ENCODE assay signal across 21 cellular contexts in the genomic region with DNA sequence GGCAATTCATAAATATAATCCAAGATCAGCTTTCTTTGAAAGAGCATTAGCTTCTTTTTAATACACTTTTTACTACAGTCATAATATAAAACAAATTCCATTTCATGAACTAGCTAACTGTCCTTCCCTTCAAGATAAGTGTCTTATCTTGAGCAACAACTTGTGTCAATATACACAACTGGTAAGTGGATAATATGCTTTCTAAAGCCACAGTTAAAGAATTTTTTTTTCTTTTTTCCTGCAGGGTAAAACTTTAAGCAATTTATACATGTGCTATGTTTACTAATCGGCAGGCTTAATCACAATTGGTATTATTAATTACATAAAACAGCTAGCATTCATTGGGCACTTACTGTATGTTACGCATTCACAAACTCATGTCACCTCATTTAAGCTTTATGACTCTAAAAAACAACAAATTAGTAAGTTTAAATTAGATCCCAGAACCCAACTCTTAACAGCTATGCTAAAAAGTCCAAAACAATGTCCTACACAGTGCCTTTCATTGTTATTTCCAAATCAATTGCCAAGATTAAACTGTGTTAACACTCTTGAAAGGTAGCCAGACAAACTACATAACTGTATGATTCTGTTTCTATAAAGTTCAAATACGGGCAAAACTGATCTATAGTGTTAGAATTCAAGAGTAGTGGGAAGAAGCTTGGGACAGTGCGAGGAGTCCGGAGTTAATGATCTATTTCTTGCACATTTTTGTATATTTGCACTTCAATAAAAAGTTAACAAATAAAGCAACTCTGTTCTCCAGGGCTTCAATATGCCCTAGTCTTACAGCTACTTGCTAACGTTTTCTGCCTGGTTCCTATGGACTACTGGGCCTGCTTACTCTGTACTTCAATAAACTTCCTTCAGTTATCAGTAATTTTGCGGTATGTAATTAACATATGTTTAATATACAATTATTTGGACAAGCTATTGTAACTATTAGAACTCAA.
"Had no signal": no experiment of that assay in that cellular context is flagged by ENCODE, and none has a peak within 500 bp of the region (broad histone marks: within the 10 kb centered on the region; RNA-seq: fewer than 3 reads in every experiment).

No MANE protein-coding gene starts in this region.

- H3K4me3 Mint-ChIP-seq: activated T-cell treated with anti-CD3 and anti-CD28 coated beads, Interleukin-2, amount 50 U/mL, for 72 hours; effector memory CD8-positive, alpha-beta T cell; memory B cell; natural killer cell treated with Interleukin-12 subunit alpha and Interleukin-12 subunit beta and Interleukin-15 and Interleukin-18, amount 100 ng/mL, for 72 hours had no signal

- H3K27ac ChIP-seq: ascending aorta, epithelial cell of prostate, foreskin keratinocyte, tibial artery, WERI-Rb-1 had no signal

- H3K36me3 ChIP-seq: tibial artery had no signal

- H3K9me3 ChIP-seq: ascending aorta, tibial artery had no signal

- H3K27me3 ChIP-seq: ascending aorta, foreskin keratinocyte, tibial artery had no signal

- H3K27ac Mint-ChIP-seq: activated T-cell treated with anti-CD3 and anti-CD28 coated beads, Interleukin-2, amount 50 U/mL, for 72 hours; effector memory CD8-positive, alpha-beta T cell; memory B cell; natural killer cell treated with Interleukin-12 subunit alpha and Interleukin-12 subunit beta and Interleukin-15 and Interleukin-18, amount 100 ng/mL, for 72 hours had no signal

- H3K27me3 Mint-ChIP-seq: effector memory CD8-positive, alpha-beta T cell; memory B cell; natural killer cell treated with Interleukin-12 subunit alpha and Interleukin-12 subunit beta and Interleukin-15 and Interleukin-18, amount 100 ng/mL, for 72 hours had no signal

- DNase-seq: activated CD4-positive, alpha-beta T cell treated with anti-CD3 and anti-CD28 coated beads, Interleukin-2, amount 50 U/mL, for 4 hours; activated effector memory CD4-positive, alpha-beta T cell treated with anti-CD3 and anti-CD28 coated beads, Interleukin-2, amount 50 U/mL, for 16 hours; activated naive CD4-positive, alpha-beta T cell treated with anti-CD3 and anti-CD28 coated beads, Interleukin-2, amount 50 U/mL, for 16 hours; activated T-cell treated with anti-CD3 and anti-CD28 coated beads, Interleukin-2, amount 50 U/mL, for 72 hours; dermis blood vessel endothelial cell; effector memory CD8-positive, alpha-beta T cell; foreskin keratinocyte; glutamatergic neuron; hypothalamus; posterior cingulate gyrus; stimulated activated CD4-positive, alpha-beta T cell treated with anti-CD3 and anti-CD28 coated beads, Interleukin-12 subunit alpha, Interleukin-12 subunit beta, amount 100 ng/mL, for 4 hours; stimulated activated CD4-positive, alpha-beta T cell treated with anti-CD3 and anti-CD28 coated beads, Interleukin-2, amount 100 ng/mL, for 24 hours; stimulated activated naive CD4-positive, alpha-beta T cell treated with Interleukin-2 at 50 U/mL for 16 hours; T1000; tibial artery; WERI-Rb-1 had no signal

- FAIRE-seq: bronchial epithelial cell had no signal

- H3K4me3 ChIP-seq: ascending aorta, tibial artery had no signal

- H3K9me3 Mint-ChIP-seq: activated T-cell treated with anti-CD3 and anti-CD28 coated beads, Interleukin-2, amount 50 U/mL, for 72 hours; effector memory CD8-positive, alpha-beta T cell; memory B cell; natural killer cell treated with Interleukin-12 subunit alpha and Interleukin-12 subunit beta and Interleukin-15 and Interleukin-18, amount 100 ng/mL, for 72 hours had no signal

- ATAC-seq: activated T-cell treated with anti-CD3 and anti-CD28 coated beads, Interleukin-2, amount 50 U/mL, for 72 hours; effector memory CD8-positive, alpha-beta T cell; foreskin keratinocyte; natural killer cell treated with Interleukin-12 subunit alpha and Interleukin-12 subunit beta and Interleukin-15 and Interleukin-18, amount 100 ng/mL, for 72 hours had no signal
